In genomic region chr2:203469554-203469953, GRCh38 we compare ENCODE assay signal across 21 cellular contexts.
"Had no signal": no experiment of that assay in that cellular context is flagged by ENCODE, and none has a peak within 500 bp of the region (broad histone marks: within the 10 kb centered on the region; RNA-seq: fewer than 3 reads in every experiment).

No MANE protein-coding gene starts in this region.

- H3K9me3 Mint-ChIP-seq: activated CD8-positive, alpha-beta T cell treated with anti-CD3 and anti-CD28 coated beads for 36 hours; activated naive CD8-positive, alpha-beta T cell treated with anti-CD3 and anti-CD28 coated beads, Interleukin-2, amount 10 ng/mL, durations not matched to agents 7 days and 5 days; activated T-cell treated with anti-CD3 and anti-CD28 coated beads, Interleukin-2, amount 50 U/mL, for 72 hours; activated T-helper 2 cell treated with anti-CD3 and anti-CD28 coated beads, Interferon-gamma antibody, Interleukin-2, Interleukin-4, amounts not matched to agents 10 μg/mL and 5 μg/mL and 100 μg/mL, durations not matched to agents 14 hours and 24 hours and 36 hours had no signal

- H3K4me3 Mint-ChIP-seq: activated CD4-positive, alpha-beta T cell treated with anti-CD3 and anti-CD28 coated beads for 36 hours; activated CD8-positive, alpha-beta T cell treated with anti-CD3 and anti-CD28 coated beads for 36 hours; activated naive CD8-positive, alpha-beta T cell treated with anti-CD3 and anti-CD28 coated beads, Interleukin-2, amount 10 ng/mL, durations not matched to agents 7 days and 5 days; activated T-cell treated with anti-CD3 and anti-CD28 coated beads, Interleukin-2, amount 50 U/mL, for 72 hours had no signal

- H3K4me3 ChIP-seq: adrenal gland, SK-N-MC had no signal

- ATAC-seq: activated CD4-positive, alpha-beta T cell treated with anti-CD3 and anti-CD28 coated beads for 36 hours; activated CD8-positive, alpha-beta T cell treated with anti-CD3 and anti-CD28 coated beads for 36 hours; activated T-cell treated with anti-CD3 and anti-CD28 coated beads, Interleukin-2, amount 50 U/mL, for 72 hours; Panc1; Right ventricle myocardium inferior had no signal

- H3K36me3 ChIP-seq: adrenal gland, WERI-Rb-1 had no signal

- H3K27me3 ChIP-seq: adrenal gland had no signal

- H3K27ac Mint-ChIP-seq: activated CD4-positive, alpha-beta T cell treated with anti-CD3 and anti-CD28 coated beads for 36 hours; activated CD8-positive, alpha-beta T cell treated with anti-CD3 and anti-CD28 coated beads for 36 hours; activated naive CD8-positive, alpha-beta T cell treated with anti-CD3 and anti-CD28 coated beads, Interleukin-2, amount 10 ng/mL, durations not matched to agents 7 days and 5 days; activated T-cell treated with anti-CD3 and anti-CD28 coated beads, Interleukin-2, amount 50 U/mL, for 72 hours; activated T-helper 2 cell treated with anti-CD3 and anti-CD28 coated beads, Interferon-gamma antibody, Interleukin-2, Interleukin-4, amounts not matched to agents 10 μg/mL and 5 μg/mL and 100 μg/mL, durations not matched to agents 14 hours and 24 hours and 36 hours had no signal

- H3K27ac ChIP-seq: adrenal gland, SK-N-MC, WERI-Rb-1 had no signal

- DNase-seq: activated CD4-positive, alpha-beta T cell treated with anti-CD3 and anti-CD28 coated beads for 36 hours; activated CD8-positive, alpha-beta memory T cell treated with anti-CD3 and anti-CD28 coated beads, Interleukin-2, amount 50 U/mL, for 4 hours; activated CD8-positive, alpha-beta T cell treated with anti-CD3 and anti-CD28 coated beads for 36 hours; activated naive CD4-positive, alpha-beta T cell treated with anti-CD3 and anti-CD28 coated beads, Interleukin-2, amount 50 U/mL, for 16 hours; activated naive CD8-positive, alpha-beta T cell treated with anti-CD3 and anti-CD28 coated beads, Interleukin-2, amount 10 ng/mL, durations not matched to agents 7 days and 5 days; activated T-cell treated with anti-CD3 and anti-CD28 coated beads, Interleukin-2, amount 50 U/mL, for 72 hours; adrenal gland; anterior cingulate cortex; NCI-H1048; NCI-H146; NCI-H187 treated with DMSO at 0.1 percent for 48 hours; NCI-H2081 treated with DMSO at 0.1 percent for 48 hours; NCI-H446; NCI-H524; RPMI8226; T-helper 1 cell; WERI-Rb-1 had no signal

- H3K27me3 Mint-ChIP-seq: activated CD4-positive, alpha-beta T cell treated with anti-CD3 and anti-CD28 coated beads for 36 hours had no signal

- H3K36me3 Mint-ChIP-seq: activated naive CD8-positive, alpha-beta T cell treated with anti-CD3 and anti-CD28 coated beads, Interleukin-2, amount 10 ng/mL, durations not matched to agents 7 days and 5 days had no signal

- H3K4me1 Mint-ChIP-seq: activated CD4-positive, alpha-beta T cell treated with anti-CD3 and anti-CD28 coated beads for 36 hours; activated naive CD8-positive, alpha-beta T cell treated with anti-CD3 and anti-CD28 coated beads, Interleukin-2, amount 10 ng/mL, durations not matched to agents 7 days and 5 days had no signal

- H3K9me3 ChIP-seq: adrenal gland had no signal
